In genomic region chr11:113874096-113874919, GRCh38 we compare ENCODE assay signal across 8 cellular contexts. TPM values are rescaled to one million over a fixed set of nuclear protein-coding genes. Genes with fewer than 3 reads are reported as not detected.
DNase-seq lines count a peak whose midpoint lies in the region; ATAC-seq and TF ChIP-seq lines count a peak whose summit lies in the region.

No MANE protein-coding gene starts in this region.

- peaks cover 9% of the 10 kb centered on the region for H3K36me3 Mint-ChIP-seq in activated CD8-positive, alpha-beta T cell treated with anti-CD3 and anti-CD28 coated beads for 36 hours (ENCODE audit: low read depth)
- peaks cover 19% of the 10 kb centered on the region for H3K36me3 Mint-ChIP-seq in stimulated activated memory B cell treated with anti-CD40 and anti-IgM and Interleukin-4, amounts not matched to agents 10 μg/mL and 1 μg/mL and 100 μg/mL, for 72 hours

- CTCF ChIA-PET in HEK293T (lab: Yijun Ruan, JAX), result interaction anchor here (2.4 to 2.5 kb wide), 2 partner anchors 21 to 22 kb away, joined by 10 to 16 read pairs; no protein-coding TSS in a partner anchor
- CTCF ChIA-PET in activated CD8-positive, alpha-beta T cell treated with anti-CD3 and anti-CD28 coated beads for 36 hours (lab: Charles Lee), result interaction anchor here (1.2 kb wide), 1 partner anchor 101 kb away, joined by 3 read pairs; the partner anchor contains the start of gene ZW10

- H3K4me3 Mint-ChIP-seq in activated CD8-positive, alpha-beta T cell treated with anti-CD3 and anti-CD28 coated beads for 36 hours, result peak overlapping the region; percentile 97
- H3K4me3 Mint-ChIP-seq in stimulated activated memory B cell treated with anti-CD40 and anti-IgM and Interleukin-4, amounts not matched to agents 10 μg/mL and 1 μg/mL and 100 μg/mL, for 72 hours, result peak overlapping the region; percentile 83

- peak overlapping the region; percentile 86 for H3K27ac Mint-ChIP-seq in activated CD8-positive, alpha-beta T cell treated with anti-CD3 and anti-CD28 coated beads for 36 hours
- peak overlapping the region; percentile 86 for H3K27ac Mint-ChIP-seq in stimulated activated memory B cell treated with anti-CD40 and anti-IgM and Interleukin-4, amounts not matched to agents 10 μg/mL and 1 μg/mL and 100 μg/mL, for 72 hours

- H3K4me1 Mint-ChIP-seq in activated CD8-positive, alpha-beta T cell treated with anti-CD3 and anti-CD28 coated beads for 36 hours (ENCODE audit: low read depth), result peaks cover 46% of the 10 kb centered on the region
- H3K4me1 Mint-ChIP-seq in stimulated activated memory B cell treated with anti-CD40 and anti-IgM and Interleukin-4, amounts not matched to agents 10 μg/mL and 1 μg/mL and 100 μg/mL, for 72 hours, result peaks cover 63% of the 10 kb centered on the region

- peak overlapping the region; percentile 79 for H3K4me3 ChIP-seq in iPS-11a (ENCODE audit: low read depth, low read length)

- intact Hi-C loops in activated CD8-positive, alpha-beta T cell treated with anti-CD3 and anti-CD28 coated beads for 36 hours (cut with micrococcal nuclease), result no loop called here

- H3K9me3 Mint-ChIP-seq in activated CD8-positive, alpha-beta T cell treated with anti-CD3 and anti-CD28 coated beads for 36 hours, result peaks cover 2% of the 10 kb centered on the region
- peaks cover 3% of the 10 kb centered on the region for H3K9me3 Mint-ChIP-seq in stimulated activated memory B cell treated with anti-CD40 and anti-IgM and Interleukin-4, amounts not matched to agents 10 μg/mL and 1 μg/mL and 100 μg/mL, for 72 hours

- no peak for ATAC-seq in activated CD8-positive, alpha-beta T cell treated with anti-CD3 and anti-CD28 coated beads for 36 hours
- no peak for ATAC-seq in stimulated activated memory B cell treated with anti-CD40 and anti-IgM and Interleukin-4, amounts not matched to agents 10 μg/mL and 1 μg/mL and 100 μg/mL, for 72 hours
- no peak for ATAC-seq in HG02678 (IDR thresholded peaks at IDR 0.05; ENCODE audit: unreplicated experiment)

- POLR2A ChIA-PET in HEK293T (lab: Yijun Ruan, JAX), result interaction anchor here (1.0 to 1.4 kb wide), 3 partner anchors 19 to 22 kb away, joined by 3 to 9 read pairs (median 3); no protein-coding TSS in a partner anchor
- POLR2A ChIA-PET in activated CD8-positive, alpha-beta T cell treated with anti-CD3 and anti-CD28 coated beads for 36 hours (lab: Charles Lee), result no interaction called here

- DNase-seq in CD1c-positive myeloid dendritic cell (ENCODE audit: extremely low spot score), result peak; percentile 12
- no peak for DNase-seq in HEK293T (ENCODE audit: extremely low spot score)
- no peak for DNase-seq in activated CD8-positive, alpha-beta T cell treated with anti-CD3 and anti-CD28 coated beads for 36 hours
- no peak for DNase-seq in kidney glomerular epithelial cell (lab: John Stamatoyannopoulos, UW)
- DNase-seq in activated CD4-positive, alpha-beta T cell treated with anti-CD3 and anti-CD28 coated beads for 1 hour, result no peak

- H3K27me3 Mint-ChIP-seq in activated CD8-positive, alpha-beta T cell treated with anti-CD3 and anti-CD28 coated beads for 36 hours, result no peaks in the 10 kb centered on the region
- no peaks in the 10 kb centered on the region for H3K27me3 Mint-ChIP-seq in stimulated activated memory B cell treated with anti-CD40 and anti-IgM and Interleukin-4, amounts not matched to agents 10 μg/mL and 1 μg/mL and 100 μg/mL, for 72 hours

- no peak for TF ChIP-seq CTCF in activated CD8-positive, alpha-beta T cell treated with anti-CD3 and anti-CD28 coated beads for 36 hours (IDR thresholded peaks at IDR 0.05)

TF ChIP-seq in HEK293T, 16 proteins besides CTCF, POLR2A, EP300 and RAD21:
- no peak for TF ChIP-seq SP1 (IDR thresholded peaks at IDR 0.05)
- no peak for TF ChIP-seq ELF4 (IDR thresholded peaks at IDR 0.05)
- TF ChIP-seq ZNF384 (IDR thresholded peaks at IDR 0.05), result peak; percentile 80

RNA-seq across cellular contexts. Expression of gene USP28, which starts 1.1 kb away (rescaled TPM):
- total RNA-seq in activated CD8-positive, alpha-beta T cell treated with anti-CD3 and anti-CD28 coated beads for 36 hours, result 10 to 100 TPM; 40.3 to 41.9 TPM

RNA-seq across cellular contexts. Expression of gene HTR3B, which starts 30.3 kb away (rescaled TPM):
- not detected for total RNA-seq in activated CD8-positive, alpha-beta T cell treated with anti-CD3 and anti-CD28 coated beads for 36 hours
